29 cellular contexts compared by ENCODE assay signal in genomic region chr10:85429126-85429525, GRCh38.
"Had no signal": no experiment of that assay in that cellular context is flagged by ENCODE, and none has a peak within 500 bp of the region (broad histone marks: within the 10 kb centered on the region; RNA-seq: fewer than 3 reads in every experiment).

No MANE protein-coding gene starts in this region.

- H3K27me3 ChIP-seq: neural progenitor cell, ovary, right lobe of liver, sigmoid colon, suprapubic skin, testis, tibial artery, transverse colon, upper lobe of left lung, vagina had no signal

- H3K9me3 ChIP-seq: ovary, psoas muscle, right lobe of liver, sigmoid colon, suprapubic skin, testis, tibial artery, transverse colon, upper lobe of left lung, vagina had no signal

- H3K79me2 ChIP-seq: parathyroid adenoma had no signal

- ATAC-seq: naive thymus-derived CD8-positive, alpha-beta T cell; psoas muscle; right cardiac atrium; right lobe of liver; stimulated activated memory B cell treated with anti-CD40 and anti-IgM and Interleukin-4, amounts not matched to agents 10 μg/mL and 1 μg/mL and 100 μg/mL, for 72 hours; stimulated activated naive CD8-positive, alpha-beta T cell treated with anti-CD3 and anti-CD28 coated beads, Interleukin-15, amount 100 ng/mL, for 72 hours; stimulated activated naive CD8-positive, alpha-beta T cell treated with anti-CD3 and anti-CD28 coated beads, Interleukin-15, Interleukin-2, amounts not matched to agents 100 U/mL and 50 U/mL, for 24 hours had no signal

- FAIRE-seq: small intestine, urothelium cell line had no signal

- H3K9ac ChIP-seq: neural progenitor cell, parathyroid adenoma had no signal

- DNase-seq: naive thymus-derived CD8-positive, alpha-beta T cell; occipital lobe; ovary; posterior cingulate gyrus; psoas muscle; right cardiac atrium; right lobe of liver; sigmoid colon; small intestine; stimulated activated CD4-positive, alpha-beta T cell treated with anti-CD3 and anti-CD28 coated beads, Interleukin-15, amount 100 ng/mL, for 24 hours; stimulated activated CD4-positive, alpha-beta T cell treated with anti-CD3 and anti-CD28 coated beads, Interleukin-2, amount 100 ng/mL, for 24 hours; stimulated activated CD4-positive, alpha-beta T cell treated with anti-CD3 and anti-CD28 coated beads, Interleukin-2, amount 100 ng/mL, for 48 hours; stimulated activated CD4-positive, alpha-beta T cell treated with anti-CD3 and anti-CD28 coated beads, Interleukin-4, amount 100 ng/mL, for 24 hours; stimulated activated naive CD4-positive, alpha-beta T cell; stimulated activated naive CD8-positive, alpha-beta T cell treated with anti-CD3 and anti-CD28 coated beads, Interleukin-15, amount 100 ng/mL, for 72 hours; stimulated activated naive CD8-positive, alpha-beta T cell treated with anti-CD3 and anti-CD28 coated beads, Interleukin-15, Interleukin-2, amounts not matched to agents 100 U/mL and 50 U/mL, for 24 hours; substantia nigra; testis; tibial artery; transverse colon had no signal

- H3K4me3 Mint-ChIP-seq: naive thymus-derived CD8-positive, alpha-beta T cell; nephron; neural progenitor cell; stimulated activated memory B cell treated with anti-CD40 and anti-IgM and Interleukin-4, amounts not matched to agents 10 μg/mL and 1 μg/mL and 100 μg/mL, for 72 hours; stimulated activated naive CD8-positive, alpha-beta T cell treated with anti-CD3 and anti-CD28 coated beads, Interleukin-15, amount 100 ng/mL, for 72 hours had no signal

- H3K36me3 ChIP-seq: neural progenitor cell, ovary, right lobe of liver, sigmoid colon, suprapubic skin, tibial artery, transverse colon, upper lobe of left lung, vagina had no signal

- H3K4me1 ChIP-seq: neural progenitor cell, parathyroid adenoma, psoas muscle, right lobe of liver, sigmoid colon, suprapubic skin, testis, tibial artery, transverse colon, upper lobe of left lung, vagina had no signal

- H2AFZ ChIP-seq: neural progenitor cell, parathyroid adenoma had no signal

- H3K9me3 Mint-ChIP-seq: naive thymus-derived CD8-positive, alpha-beta T cell; nephron; neural progenitor cell; stimulated activated memory B cell treated with anti-CD40 and anti-IgM and Interleukin-4, amounts not matched to agents 10 μg/mL and 1 μg/mL and 100 μg/mL, for 72 hours; stimulated activated naive CD8-positive, alpha-beta T cell treated with anti-CD3 and anti-CD28 coated beads, Interleukin-15, amount 100 ng/mL, for 72 hours had no signal

- H3K27ac Mint-ChIP-seq: naive thymus-derived CD8-positive, alpha-beta T cell; nephron; neural progenitor cell; progenitor cell of endocrine pancreas; stimulated activated memory B cell treated with anti-CD40 and anti-IgM and Interleukin-4, amounts not matched to agents 10 μg/mL and 1 μg/mL and 100 μg/mL, for 72 hours; stimulated activated naive CD8-positive, alpha-beta T cell treated with anti-CD3 and anti-CD28 coated beads, Interleukin-15, amount 100 ng/mL, for 72 hours had no signal

- H3K36me3 Mint-ChIP-seq: naive thymus-derived CD8-positive, alpha-beta T cell; neural progenitor cell; stimulated activated memory B cell treated with anti-CD40 and anti-IgM and Interleukin-4, amounts not matched to agents 10 μg/mL and 1 μg/mL and 100 μg/mL, for 72 hours had no signal

- H3K4me2 ChIP-seq: neural progenitor cell had no signal

- H3K27ac ChIP-seq: neural progenitor cell, ovary, parathyroid adenoma, psoas muscle, right lobe of liver, sigmoid colon, suprapubic skin, testis, tibial artery, transverse colon, upper lobe of left lung, vagina had no signal

- H3K27me3 Mint-ChIP-seq: stimulated activated memory B cell treated with anti-CD40 and anti-IgM and Interleukin-4, amounts not matched to agents 10 μg/mL and 1 μg/mL and 100 μg/mL, for 72 hours; stimulated activated naive CD8-positive, alpha-beta T cell treated with anti-CD3 and anti-CD28 coated beads, Interleukin-15, amount 100 ng/mL, for 72 hours had no signal

- H3K4me1 Mint-ChIP-seq: naive thymus-derived CD8-positive, alpha-beta T cell; nephron; neural progenitor cell; stimulated activated memory B cell treated with anti-CD40 and anti-IgM and Interleukin-4, amounts not matched to agents 10 μg/mL and 1 μg/mL and 100 μg/mL, for 72 hours; stimulated activated naive CD8-positive, alpha-beta T cell treated with anti-CD3 and anti-CD28 coated beads, Interleukin-15, amount 100 ng/mL, for 72 hours had no signal

- H3K4me3 ChIP-seq: neural progenitor cell, ovary, psoas muscle, right lobe of liver, sigmoid colon, suprapubic skin, testis, tibial artery, transverse colon, upper lobe of left lung, vagina had no signal
